In the genomic region with DNA sequence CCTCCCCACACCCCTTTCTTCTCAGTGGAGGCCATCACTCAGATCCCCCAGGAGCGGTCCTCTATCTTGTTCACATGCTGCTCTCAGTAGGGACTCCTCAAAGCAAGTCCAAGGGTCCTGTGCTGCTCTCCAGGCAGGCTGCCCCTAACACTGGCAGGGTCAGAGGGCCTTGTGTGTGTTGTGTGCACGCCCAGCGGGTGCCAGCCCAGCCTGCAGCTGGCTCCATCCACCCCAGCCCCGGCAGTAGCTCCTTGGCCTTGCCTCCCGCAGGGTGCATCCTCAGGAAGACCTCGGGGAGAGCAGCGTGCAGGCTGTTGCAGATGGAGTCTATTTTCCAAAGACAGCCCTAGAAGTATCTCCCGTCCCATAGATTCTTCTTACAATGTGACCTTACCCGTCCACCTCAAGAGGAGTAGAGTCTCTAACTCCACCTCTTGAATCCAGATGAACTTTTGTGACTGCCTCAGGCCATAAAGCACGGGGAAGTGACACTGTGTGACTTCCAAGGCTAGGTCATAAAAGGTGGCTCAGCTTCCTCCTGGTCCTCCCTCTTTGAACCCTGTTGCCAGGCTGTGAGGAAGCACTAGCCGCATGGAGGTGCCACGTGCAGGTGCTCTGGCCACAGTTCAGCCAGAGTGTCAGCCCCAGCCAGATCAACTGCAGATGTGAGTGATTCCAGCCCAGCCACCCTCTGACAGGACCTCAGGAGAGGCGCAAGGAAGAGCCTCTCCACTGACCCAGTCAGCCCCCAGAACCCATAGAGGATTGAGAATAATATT, we compare ENCODE assay signal across 21 cellular contexts.
DNase-seq lines count a peak whose midpoint lies in the region; ATAC-seq and TF ChIP-seq lines count a peak whose summit lies in the region.
"Had no signal": no experiment of that assay in that cellular context is flagged by ENCODE, and none has a peak within 500 bp of the region (broad histone marks: within the 10 kb centered on the region; RNA-seq: fewer than 3 reads in every experiment).

No MANE protein-coding gene starts in this region.

- no peak overlapping the region for H3K4me3 ChIP-seq in astrocyte of the spinal cord (ENCODE audit: low read depth, low read length)
- no peak overlapping the region for H3K4me3 ChIP-seq in liver (ENCODE audit: low read depth in 1 of 3, low read length in 3 of 3)
- no peak overlapping the region for H3K4me3 ChIP-seq in prostate gland
- no peak overlapping the region for H3K4me3 ChIP-seq in hepatocyte
- H3K4me3 ChIP-seq: A549, GM12878, GM23248 had no signal

- peaks cover 5 to 23% (median 19%) of the 10 kb centered on the region in 4 donors for H3K4me1 ChIP-seq in liver (ENCODE audit: control insufficient read depth in 4 of 4, insufficient read depth in 4 of 4, low read length in 3 of 4)
- H3K4me1 ChIP-seq in prostate gland (replicated peaks), result peaks cover 18% of the 10 kb centered on the region
- peaks cover 22% of the 10 kb centered on the region for H3K4me1 ChIP-seq in hepatocyte (ENCODE audit: insufficient read depth)
- H3K4me1 ChIP-seq: A549 had no signal

- no peak for TF ChIP-seq CTCF in C4-2B (conservative IDR thresholded peaks at IDR 0.05)
- no peak for TF ChIP-seq CTCF in astrocyte of the spinal cord (IDR thresholded peaks at IDR 0.05; ENCODE audit: low read depth, low read length)
- no peak for TF ChIP-seq CTCF in liver (IDR thresholded peaks at IDR 0.05; ENCODE audit: low read depth, low read length, missing input control)
- TF ChIP-seq CTCF in prostate gland (IDR thresholded peaks at IDR 0.05), result no peak
- TF ChIP-seq CTCF in hepatocyte (IDR thresholded peaks at IDR 0.05; ENCODE audit: poor library complexity), result no peak

- H3K9me3 ChIP-seq in liver (ENCODE audit: control insufficient read depth in 4 of 4, low read length in 3 of 4) (no peaks in the 10 kb centered on the region), prostate gland (no peaks in the 10 kb centered on the region), hepatocyte (ENCODE audit: low read depth) (no peaks in the 10 kb centered on the region)
- H3K9me3 ChIP-seq: A549 had no signal

- peak; percentile 36 for DNase-seq in astrocyte of the spinal cord (ENCODE audit: low read depth, low spot score)
- no peak for DNase-seq in prostate gland (ENCODE audit: low spot score)
- DNase-seq in HuH-7.5 (ENCODE audit: low spot score), result no peak
- DNase-seq in stimulated activated CD4-positive, alpha-beta T cell treated with anti-CD3 and anti-CD28 coated beads, Interleukin-2, amount 100 ng/mL, for 24 hours, result no peak
- DNase-seq in hepatocyte (ENCODE audit: low spot score), result no peak
- DNase-seq: Calu3; CD4-positive, alpha-beta T cell; DMS79; Karpas-422; NCI-H1105 treated with DMSO at 0.1 percent for 48 hours; NCI-H2029; NCI-H2171 treated with DMSO at 0.1 percent for 48 hours; NCI-H82; Right ventricle myocardium superior had no signal

- H3K27ac ChIP-seq in C4-2B, result peak overlapping the region; percentile 71
- peak overlapping the region; percentile 64 to 65 for H3K27ac ChIP-seq in liver (ENCODE audit: low read depth in 1 of 2, low read length in 2 of 2)
- peak overlapping the region; percentile 31 for H3K27ac ChIP-seq in prostate gland
- no peak overlapping the region for H3K27ac ChIP-seq in hepatocyte
- H3K27ac ChIP-seq: A549, GM23248 had no signal

- H3K79me2 ChIP-seq in hepatocyte, result no peaks in the 10 kb centered on the region

- no peaks in the 10 kb centered on the region for H3K27me3 ChIP-seq in liver (ENCODE audit: control insufficient read depth in 4 of 4, insufficient read depth in 4 of 4, low read length in 3 of 4)
- H3K27me3 ChIP-seq in prostate gland (replicated peaks; ENCODE audit: insufficient read depth), result no peaks in the 10 kb centered on the region
- no peaks in the 10 kb centered on the region for H3K27me3 ChIP-seq in hepatocyte

- H3K9ac ChIP-seq in liver (ENCODE audit: low read depth in 1 of 2, low read length in 2 of 2), result no peak overlapping the region
- H3K9ac ChIP-seq: GM23248 had no signal

- H3K9me2 ChIP-seq in hepatocyte (replicated peaks; ENCODE audit: insufficient read depth), result no peaks in the 10 kb centered on the region

- no peak for TF ChIP-seq POLR2A in prostate gland (IDR thresholded peaks at IDR 0.05)

- no peak for ATAC-seq in GM19452 (IDR thresholded peaks at IDR 0.05; ENCODE audit: unreplicated experiment)
- ATAC-seq: A549, GM12878, Panc1 had no signal

- WGBS in liver, result 79% methylated on average over 13 of the region's 13 CpGs
- WGBS in prostate gland, result 85% methylated on average over 13 of the region's 13 CpGs
- 86% methylated on average over 13 of the region's 13 CpGs for WGBS in hepatocyte (ENCODE audit: low lambda C conversion rate, missing lambda C conversion rate)

- H3K36me3 ChIP-seq in liver (ENCODE audit: control insufficient read depth in 4 of 4, insufficient read depth in 3 of 4, low read depth in 1 of 4, low read length in 3 of 4), result no peaks in the 10 kb centered on the region
- no peaks in the 10 kb centered on the region for H3K36me3 ChIP-seq in prostate gland
- no peaks in the 10 kb centered on the region for H3K36me3 ChIP-seq in hepatocyte (replicated peaks; ENCODE audit: insufficient read depth, low read depth)

- intact Hi-C loops in prostate gland (cut with DNase I), result no loop called here

- no peak overlapping the region for H3K4me2 ChIP-seq in hepatocyte
- H3K4me2 ChIP-seq: A549 had no signal

- no peak for TF ChIP-seq RAD21 in liver (IDR thresholded peaks at IDR 0.05)

- no peaks in the 10 kb centered on the region for H4K20me1 ChIP-seq in hepatocyte (ENCODE audit: insufficient read depth, poor library complexity, severe bottlenecking)

- in situ Hi-C loops in astrocyte of the spinal cord (cut with HindIII; ENCODE audit: low sequenced_read_pairs), result no loop called here

- no peak overlapping the region for H2AFZ ChIP-seq in hepatocyte
- H2AFZ ChIP-seq: GM23248 had no signal

TF ChIP-seq in liver, 16 proteins besides CTCF, POLR2A, EP300 and RAD21:
- no peak for TF ChIP-seq HNF4G (IDR thresholded peaks at IDR 0.05)
- TF ChIP-seq TAF1 (conservative IDR thresholded peaks at IDR 0.05), result no peak
- no peak for TF ChIP-seq JUND (IDR thresholded peaks at IDR 0.05)
- TF ChIP-seq EGR1 (IDR thresholded peaks at IDR 0.05; ENCODE audit: low read depth in 2 of 2), result no peak
- TF ChIP-seq HNF4A (conservative IDR thresholded peaks at IDR 0.05), result peak; percentile 24 to 30
- no peak for TF ChIP-seq GABPA (IDR thresholded peaks at IDR 0.05 in 1 of 2, conservative IDR thresholded peaks at IDR 0.05 in 1 of 2)
- TF ChIP-seq RXRA (IDR thresholded peaks at IDR 0.05), result peak; percentile 71 to 79
- TF ChIP-seq, protein P1, sequence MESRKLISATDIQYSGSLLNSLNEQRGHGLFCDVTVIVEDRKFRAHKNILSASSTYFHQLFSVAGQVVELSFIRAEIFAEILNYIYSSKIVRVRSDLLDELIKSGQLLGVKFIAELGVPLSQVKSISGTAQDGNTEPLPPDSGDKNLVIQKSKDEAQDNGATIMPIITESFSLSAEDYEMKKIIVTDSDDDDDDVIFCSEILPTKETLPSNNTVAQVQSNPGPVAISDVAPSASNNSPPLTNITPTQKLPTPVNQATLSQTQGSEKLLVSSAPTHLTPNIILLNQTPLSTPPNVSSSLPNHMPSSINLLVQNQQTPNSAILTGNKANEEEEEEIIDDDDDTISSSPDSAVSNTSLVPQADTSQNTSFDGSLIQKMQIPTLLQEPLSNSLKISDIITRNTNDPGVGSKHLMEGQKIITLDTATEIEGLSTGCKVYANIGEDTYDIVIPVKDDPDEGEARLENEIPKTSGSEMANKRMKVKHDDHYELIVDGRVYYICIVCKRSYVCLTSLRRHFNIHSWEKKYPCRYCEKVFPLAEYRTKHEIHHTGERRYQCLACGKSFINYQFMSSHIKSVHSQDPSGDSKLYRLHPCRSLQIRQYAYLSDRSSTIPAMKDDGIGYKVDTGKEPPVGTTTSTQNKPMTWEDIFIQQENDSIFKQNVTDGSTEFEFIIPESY (IDR thresholded peaks at IDR 0.05), result no peak
- no peak for TF ChIP-seq REST (IDR thresholded peaks at IDR 0.05)
- TF ChIP-seq, protein P2, sequence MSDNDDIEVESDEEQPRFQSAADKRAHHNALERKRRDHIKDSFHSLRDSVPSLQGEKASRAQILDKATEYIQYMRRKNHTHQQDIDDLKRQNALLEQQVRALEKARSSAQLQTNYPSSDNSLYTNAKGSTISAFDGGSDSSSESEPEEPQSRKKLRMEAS (IDR thresholded peaks at IDR 0.05), result no peak
- TF ChIP-seq FOXA1 (IDR thresholded peaks at IDR 0.05), result no peak
- peak; percentile 34 for TF ChIP-seq SP1 (IDR thresholded peaks at IDR 0.05)
- TF ChIP-seq NR2F2 (IDR thresholded peaks at IDR 0.05), result no peak
- no peak for TF ChIP-seq YY1 (IDR thresholded peaks at IDR 0.05)
- no peak for TF ChIP-seq FOXA2 (IDR thresholded peaks at IDR 0.05)
- no peak for TF ChIP-seq ATF3 (IDR thresholded peaks at IDR 0.05)
TF ChIP-seq in liver: peak in this region for 3.
